In the genomic region with DNA sequence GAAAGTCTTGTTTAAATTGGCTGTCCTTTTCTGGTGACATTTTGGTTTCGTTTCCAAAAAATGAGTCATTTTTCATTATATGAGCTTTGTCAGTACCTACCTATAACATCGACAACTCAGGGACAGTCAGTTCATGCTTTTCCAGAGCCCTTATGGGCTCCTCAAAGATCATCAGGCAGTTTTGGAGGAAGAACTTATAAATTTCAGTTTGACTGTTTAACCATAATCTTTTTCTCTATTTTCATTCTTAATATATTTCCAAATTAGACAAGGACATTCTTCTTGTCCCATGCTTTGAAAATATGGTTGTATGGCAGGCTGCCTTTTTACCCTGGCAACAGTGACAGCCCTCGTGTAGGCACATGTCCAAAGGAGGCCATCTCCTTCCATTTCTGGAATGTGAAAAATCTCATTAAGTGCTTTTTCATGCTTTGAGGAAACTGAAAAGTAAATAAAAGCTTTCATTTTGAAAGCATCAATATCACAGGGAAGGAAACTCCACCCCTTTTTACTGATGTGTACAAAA, we compare ENCODE assay signal across 1 cellular context.
TF ChIP-seq lines count a peak whose summit lies in the region.

No MANE protein-coding gene starts in this region.

TF ChIP-seq in A549, 52 proteins besides CTCF, POLR2A, EP300 and RAD21 (continued from another document):
- TF ChIP-seq, protein P1, sequence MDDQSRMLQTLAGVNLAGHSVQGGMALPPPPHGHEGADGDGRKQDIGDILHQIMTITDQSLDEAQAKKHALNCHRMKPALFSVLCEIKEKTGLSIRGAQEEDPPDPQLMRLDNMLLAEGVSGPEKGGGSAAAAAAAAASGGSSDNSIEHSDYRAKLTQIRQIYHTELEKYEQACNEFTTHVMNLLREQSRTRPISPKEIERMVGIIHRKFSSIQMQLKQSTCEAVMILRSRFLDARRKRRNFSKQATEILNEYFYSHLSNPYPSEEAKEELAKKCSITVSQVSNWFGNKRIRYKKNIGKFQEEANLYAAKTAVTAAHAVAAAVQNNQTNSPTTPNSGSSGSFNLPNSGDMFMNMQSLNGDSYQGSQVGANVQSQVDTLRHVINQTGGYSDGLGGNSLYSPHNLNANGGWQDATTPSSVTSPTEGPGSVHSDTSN (IDR thresholded peaks at IDR 0.05): no peak
- TF ChIP-seq RARB (CRISPR knock-in tag; IDR thresholded peaks at IDR 0.05): no peak
- TF ChIP-seq ESRRA (IDR thresholded peaks at IDR 0.05; ENCODE audit: borderline replicate concordance, low read length): no peak
- 0 out of 2 replicates have a peak, but pooled peaks have one; percentile 48 for TF ChIP-seq HOXB5 (CRISPR knock-in tag; IDR thresholded peaks at IDR 0.05)
- TF ChIP-seq, protein P2, sequence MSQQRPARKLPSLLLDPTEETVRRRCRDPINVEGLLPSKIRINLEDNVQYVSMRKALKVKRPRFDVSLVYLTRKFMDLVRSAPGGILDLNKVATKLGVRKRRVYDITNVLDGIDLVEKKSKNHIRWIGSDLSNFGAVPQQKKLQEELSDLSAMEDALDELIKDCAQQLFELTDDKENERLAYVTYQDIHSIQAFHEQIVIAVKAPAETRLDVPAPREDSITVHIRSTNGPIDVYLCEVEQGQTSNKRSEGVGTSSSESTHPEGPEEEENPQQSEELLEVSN (IDR thresholded peaks at IDR 0.05; ENCODE audit: borderline replicate concordance, low read depth): peak; percentile 72; the same call in 1 of the 2 replicates
- peak; percentile 46 for TF ChIP-seq JUNB (IDR thresholded peaks at IDR 0.05)
TF ChIP-seq in A549: peak in this region for 9.
